Comparison of ENCODE assay signal across 10 cellular contexts in the genomic region with DNA sequence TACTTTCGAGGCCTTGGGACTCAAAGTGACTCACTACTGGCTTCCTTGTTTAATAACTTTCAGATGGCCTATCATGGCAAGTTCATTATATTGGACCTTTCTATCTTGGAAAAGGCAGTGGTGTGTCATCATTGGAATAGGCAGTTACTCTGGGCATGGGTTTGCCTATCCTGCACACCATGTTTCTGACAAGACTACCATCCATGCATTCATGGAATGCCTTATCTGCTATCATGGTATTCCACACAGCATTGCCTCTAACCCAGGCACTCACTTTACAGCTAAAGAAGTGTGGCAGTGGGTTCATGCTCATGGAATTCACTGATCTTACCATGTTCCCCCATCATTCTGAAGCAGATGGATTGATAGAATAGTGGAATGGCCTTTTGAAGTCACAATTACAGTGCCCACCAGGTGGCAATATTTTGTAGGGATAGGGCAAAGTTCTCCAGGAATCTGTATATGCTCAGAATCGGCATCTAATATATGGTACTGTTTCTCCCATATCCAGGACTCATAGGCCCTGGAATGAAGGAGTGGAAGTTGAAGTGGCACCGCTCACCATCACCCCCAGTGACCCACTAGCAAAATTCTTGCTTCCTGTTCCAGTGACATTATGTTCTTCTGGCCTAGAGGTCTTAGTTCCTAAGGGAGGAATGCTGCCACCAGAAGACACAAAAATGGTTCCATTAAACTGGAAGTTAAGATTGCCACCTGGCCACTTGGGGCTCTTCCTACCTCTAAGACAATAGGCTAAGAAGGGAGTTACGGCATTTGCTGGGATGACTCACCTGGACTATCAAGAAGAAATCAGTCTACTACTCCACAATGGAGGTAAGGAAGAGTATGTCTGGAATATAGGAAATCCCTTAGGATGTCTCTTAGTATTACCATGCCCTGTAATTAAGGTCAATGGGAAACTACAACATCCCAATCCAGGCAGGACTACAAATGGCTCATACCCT.
DNase-seq lines count a peak whose midpoint lies in the region; ATAC-seq and TF ChIP-seq lines count a peak whose summit lies in the region.
"Had no signal": no experiment of that assay in that cellular context is flagged by ENCODE, and none has a peak within 500 bp of the region (broad histone marks: within the 10 kb centered on the region; RNA-seq: fewer than 3 reads in every experiment).

No MANE protein-coding gene starts in this region.

- TF ChIP-seq CTCF in GM12873 (IDR thresholded peaks at IDR 0.05; ENCODE audit: insufficient read depth, low read depth, low read length, missing control alignments) = peak; percentile 5
- TF ChIP-seq CTCF in mesothelial cell of epicardium (IDR thresholded peaks at IDR 0.05; ENCODE audit: unreplicated experiment) = peak; percentile 31

- no peaks in the 10 kb centered on the region for H3K4me1 Mint-ChIP-seq in mesothelial cell of epicardium

- H3K27me3 Mint-ChIP-seq in mesothelial cell of epicardium (ENCODE audit: low read depth) = no peaks in the 10 kb centered on the region

- H3K9me3 ChIP-seq in SJCRH30 (replicated peaks) (no peaks in the 10 kb centered on the region), aorta (ENCODE audit: control insufficient read depth, low read length) (no peaks in the 10 kb centered on the region)

- H3K4me1 ChIP-seq in SJCRH30 (no peaks in the 10 kb centered on the region), aorta (ENCODE audit: control insufficient read depth in 1 of 2, insufficient read depth in 2 of 2, low read length in 2 of 2) (peaks cover 0 to under 1% of the 10 kb centered on the region in 2 donors)

- ATAC-seq in aorta (ENCODE audit: low FRiP score) (no peak), HG02970 (IDR thresholded peaks at IDR 0.05; ENCODE audit: low FRiP score, unreplicated experiment) (no peak)

- H3K4me3 ChIP-seq in SJCRH30 (no peak overlapping the region), aorta (ENCODE audit: low read length in 2 of 2) (no peak overlapping the region)

- no peaks in the 10 kb centered on the region for H3K27me3 ChIP-seq in SJCRH30
- no peaks in the 10 kb centered on the region for H3K27me3 ChIP-seq in aorta (ENCODE audit: control insufficient read depth in 1 of 2, insufficient read depth in 2 of 2, low read length in 1 of 2)

- 90 to 91% methylated on average over 4 of the region's 4 CpGs for WGBS in aorta, 2 donors

- H3K36me3 Mint-ChIP-seq in mesothelial cell of epicardium = no peaks in the 10 kb centered on the region

- H3K36me3 ChIP-seq in SJCRH30 (no peaks in the 10 kb centered on the region), aorta (ENCODE audit: control insufficient read depth in 1 of 2, insufficient read depth in 2 of 2, low read length in 1 of 2) (no peaks in the 10 kb centered on the region)

- intact Hi-C loops in aorta (cut with DNase I) = no loop called here

- no peak overlapping the region for H3K27ac Mint-ChIP-seq in mesothelial cell of epicardium

- no peak overlapping the region for H3K27ac ChIP-seq in SJCRH30
- H3K27ac ChIP-seq in aorta (ENCODE audit: low read depth in 1 of 2, low read length in 2 of 2) = no peak overlapping the region

- H3K9me3 Mint-ChIP-seq in mesothelial cell of epicardium = peaks cover 6% of the 10 kb centered on the region

- DNase-seq in NAMALWA (ENCODE audit: low spot score) (peak; percentile 14), SJCRH30 (peak; percentile 4 to 43), mesothelial cell of epicardium (ENCODE audit: low spot score in 2 of 2, unreplicated experiment in 2 of 2) (no peak), aorta (no peak)
- DNase-seq in activated T-cell treated with anti-CD3 and anti-CD28 coated beads, Interleukin-2, amount 50 U/mL, for 1 hour = no peak
- no peak for DNase-seq in activated naive CD4-positive, alpha-beta T cell treated with Interleukin-2 at 50 U/mL for 16 hours
- DNase-seq: foreskin melanocyte, GF-D8 had no signal

- H3K4me3 Mint-ChIP-seq in mesothelial cell of epicardium = no peak overlapping the region

Comparison
In these comparisons a context has a peak if more than half of its experiments do, and no peak if none do; other contexts are left out.
1. DNase-seq: peak in NAMALWA (single experiment) and SJCRH30 (2 of 2); none in mesothelial cell of epicardium (0 of 2), activated T-cell treated with anti-CD3 and anti-CD28 coated beads, Interleukin-2, amount 50 U/mL, for 1 hour (single experiment), aorta (0 of 2) and activated naive CD4-positive, alpha-beta T cell treated with Interleukin-2 at 50 U/mL for 16 hours (single experiment).